In genomic region chr1:246513619-246514343, GRCh38 we compare ENCODE assay signal across 1 cellular context.
TF ChIP-seq lines count a peak whose summit lies in the region.

No MANE protein-coding gene starts in this region.

TF ChIP-seq in GM12878, 131 proteins besides CTCF, POLR2A, EP300 and RAD21:
- TF ChIP-seq DPF2 (IDR thresholded peaks at IDR 0.05) (no peak), GABPA (IDR thresholded peaks at IDR 0.05; ENCODE audit: low read depth) (no peak)
